Comparison of ENCODE assay signal across 8 cellular contexts in the genomic region with DNA sequence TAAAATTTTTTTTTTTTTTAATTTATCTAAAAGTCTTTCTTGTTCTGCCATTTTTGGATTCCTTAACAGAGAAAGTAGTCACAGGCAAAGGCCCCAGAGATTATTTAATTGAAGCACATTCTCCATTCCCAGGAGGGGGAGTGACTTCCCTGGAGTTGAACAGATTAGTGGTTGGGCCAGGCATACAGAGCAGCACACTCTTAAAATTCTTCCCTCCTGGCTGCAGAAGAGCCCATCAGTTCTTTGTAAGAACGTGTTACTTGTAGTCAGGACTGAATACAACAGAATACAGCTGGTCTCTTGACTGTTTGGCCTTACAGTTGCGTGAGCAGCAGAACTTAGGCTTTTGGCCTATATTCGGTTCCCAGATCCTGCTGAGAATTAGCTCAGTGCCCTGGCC. TPM values are rescaled to one million over a fixed set of nuclear protein-coding genes. Genes with fewer than 3 reads are reported as not detected.
DNase-seq lines count a peak whose midpoint lies in the region; ATAC-seq, FAIRE-seq and TF ChIP-seq lines count a peak whose summit lies in the region.

No MANE protein-coding gene starts in this region.

- H3K4me1 ChIP-seq in Panc1 (ENCODE audit: control insufficient read depth, insufficient read depth, low read length): peaks cover 37% of the 10 kb centered on the region
- H3K4me1 ChIP-seq in pancreas: peaks cover 23 to 53% (median 35%) of the 10 kb centered on the region in 3 donors

- peak; percentile 36 for DNase-seq in EL
- no peak for DNase-seq in Panc1 (ENCODE audit: low read depth, low spot score)
- peak; percentile 34 for DNase-seq in epithelial cell of esophagus (ENCODE audit: low read depth)
- DNase-seq in pancreas: no peak
- no peak for DNase-seq in GM12892 (ENCODE audit: insufficient read length)
- DNase-seq in stimulated activated CD8-positive, alpha-beta memory T cell treated with anti-CD3 and anti-CD28 coated beads, Interleukin-4, amount 100 ng/mL, for 48 hours: no peak
- no peak for DNase-seq in stimulated activated naive CD4-positive, alpha-beta T cell (lab: John Stamatoyannopoulos, UW)

- in situ Hi-C loops in Panc1 (cut with HindIII; ENCODE audit: low pct_unique_long_range_greater_than_20kb, low sequenced_read_pairs): no loop called here

- H3K27ac ChIP-seq in Panc1 (ENCODE audit: low read length) (peak overlapping the region; percentile 58), pancreas (peak overlapping the region in 3 of 4 donors; percentile 28 to 98 (median 94))

- H3K9me3 ChIP-seq in Panc1 (ENCODE audit: control insufficient read depth, insufficient read depth, low read depth, low read length): no peaks in the 10 kb centered on the region
- no peaks in the 10 kb centered on the region for H3K9me3 ChIP-seq in pancreas

- 5 to 7% methylated on average over 3 of the region's 3 CpGs for WGBS in pancreas, 2 donors

- ATAC-seq in Panc1: no peak
- ATAC-seq in pancreas: no peak
- ATAC-seq in HG03565 (IDR thresholded peaks at IDR 0.05; ENCODE audit: unreplicated experiment): no peak

- no peak for TF ChIP-seq CTCF in Panc1 (IDR thresholded peaks at IDR 0.05)
- TF ChIP-seq CTCF in epithelial cell of esophagus (IDR thresholded peaks at IDR 0.05; ENCODE audit: insufficient read depth, low read depth, low read length, missing control alignments): no peak
- TF ChIP-seq CTCF in pancreas (IDR thresholded peaks at IDR 0.05): no peak

- TF ChIP-seq POLR2A in GM12892 (IDR thresholded peaks at IDR 0.05; ENCODE audit: low read depth, low read length): no peak

- H3K36me3 ChIP-seq in Panc1 (ENCODE audit: control insufficient read depth, insufficient read depth, low read length) (peaks cover 2% of the 10 kb centered on the region; the same call in 1 of the 2 replicates), pancreas (no peaks in the 10 kb centered on the region)

- H3K27me3 ChIP-seq in Panc1 (ENCODE audit: control insufficient read depth, insufficient read depth, low read length) (no peaks in the 10 kb centered on the region), pancreas (no peaks in the 10 kb centered on the region)

- POLR2A ChIA-PET in Panc1 (lab: Charles Lee): no interaction called here

- CTCF ChIA-PET in Panc1 (lab: Charles Lee): interaction anchor here (0.6 kb wide), 1 partner anchor 588 kb away, joined by 3 read pairs; no protein-coding TSS in a partner anchor

- H3K4me3 ChIP-seq in Panc1 (ENCODE audit: low read depth in 2 of 2, low read length in 2 of 2) (peak overlapping the region; percentile 56 to 84), epithelial cell of esophagus (ENCODE audit: low read length) (peak overlapping the region; percentile 79), pancreas (peak overlapping the region; percentile 63 to 93 (median 88))

- FAIRE-seq in pancreas (lab: Jason Lieb, UNC) (no peak), GM12892 (lab: Jason Lieb, UNC) (no peak)

- TSS peak; percentile 64 for BruUV-seq in Panc1 (replicated peaks; lab: Mats Ljungman, UMichigan)

- intact Hi-C loops in Panc1 (cut with micrococcal nuclease; ENCODE audit: unreplicated experiment) (no loop called here), pancreas (cut with DNase I) (no loop called here)

RNA-seq across cellular contexts. Expression of gene ALKBH5, which starts 1.8 kb away (rescaled TPM):
- total RNA-seq in Panc1 (2021; ENCODE audit: unreplicated experiment): 94.5 TPM
- polyA plus RNA-seq in Panc1 (2012; ENCODE audit: insufficient read length): 58.6 TPM
- 10 to 100 TPM; 32.6 to 49.6 (median 43.6) TPM for total RNA-seq in pancreas
- 10 to 100 TPM; 14.2 to 30.5 TPM for polyA plus RNA-seq in pancreas
- polyA plus RNA-seq in GM12892 (2012; ENCODE audit: missing spikeins): 61.6 TPM

RNA-seq across cellular contexts. Expression of gene LLGL1, which starts 40.0 kb away (rescaled TPM):
- total RNA-seq in Panc1 (2021; ENCODE audit: unreplicated experiment) (18.4 TPM), pancreas (1 to 10 TPM; 3.4 to 8.4 (median 4.5) TPM)
- polyA plus RNA-seq in Panc1 (2012; ENCODE audit: insufficient read length): 21.4 TPM
- polyA plus RNA-seq in pancreas: 1 to 10 TPM; 6.3 to 7.3 TPM
- polyA plus RNA-seq in GM12892 (2012; ENCODE audit: missing spikeins): 1.7 TPM

Comparison
In these comparisons a context has a peak if more than half of its experiments do, and no peak if none do; other contexts are left out.
1. DNase-seq: peak in EL (single experiment) and epithelial cell of esophagus (single experiment); none in Panc1 (single experiment), pancreas (0 of 6), GM12892 (single experiment), stimulated activated CD8-positive, alpha-beta memory T cell treated with anti-CD3 and anti-CD28 coated beads, Interleukin-4, amount 100 ng/mL, for 48 hours (single experiment) and stimulated activated naive CD4-positive, alpha-beta T cell (0 of 6).
2. Peak in every context shown above with its lines, with median percentiles within 50 percentile points of each other: H3K4me3 ChIP-seq.